In the genomic region with DNA sequence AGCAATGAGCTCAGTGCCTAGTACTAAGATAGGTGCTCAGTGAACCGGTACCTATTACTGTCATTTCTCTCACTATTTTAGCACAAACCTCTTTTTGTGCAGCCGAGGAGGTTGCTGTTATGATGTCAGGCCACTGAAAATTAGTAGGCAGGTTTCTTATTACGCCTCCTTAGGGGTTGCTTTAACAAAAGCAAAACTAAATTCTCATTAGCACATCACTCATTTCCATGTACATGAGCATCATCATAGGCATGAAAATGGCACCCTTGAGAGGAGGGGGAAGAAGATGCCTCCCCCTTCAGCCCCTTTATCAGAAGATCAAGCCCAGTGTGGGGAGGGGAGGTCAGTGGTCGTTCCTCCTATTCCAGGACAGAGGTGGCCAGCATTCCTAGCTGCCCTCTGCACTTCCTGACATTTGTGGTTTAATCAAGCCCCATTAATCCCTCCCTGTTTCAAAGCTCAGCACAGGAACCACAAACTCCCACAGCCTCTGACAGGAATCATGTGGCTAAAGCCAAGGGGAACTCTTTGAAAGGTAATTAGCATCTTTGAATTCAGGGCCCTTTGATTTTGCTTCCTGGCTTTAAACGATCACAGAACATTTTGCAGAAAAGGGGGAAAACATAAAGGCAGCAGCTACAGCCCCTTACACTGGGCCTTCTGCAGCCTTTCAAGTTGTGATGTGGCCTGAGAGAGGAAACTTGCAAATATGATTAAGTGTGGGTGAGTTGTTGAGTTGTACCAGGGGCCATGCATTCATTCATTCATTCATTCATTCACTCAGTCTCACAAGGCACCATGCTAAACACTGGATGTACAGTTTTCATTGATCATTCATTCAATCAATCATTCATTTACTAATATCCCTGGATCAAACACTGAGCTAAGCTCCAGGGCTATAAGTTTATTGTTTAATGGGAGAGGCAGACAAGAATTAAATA, we compare ENCODE assay signal across 25 cellular contexts. TPM values are rescaled to one million over a fixed set of nuclear protein-coding genes. Genes with fewer than 3 reads are reported as not detected.
A peak's percentile ranks its signal among the peaks of the same experiment; 100 is the strongest.
DNase-seq lines count a peak whose midpoint lies in the region; ATAC-seq lines count a peak whose summit lies in the region.
"Had no signal": no experiment of that assay in that cellular context is flagged by ENCODE, and none has a peak within 500 bp of the region (broad histone marks: within the 10 kb centered on the region; RNA-seq: fewer than 3 reads in every experiment).

No MANE protein-coding gene starts in this region.

- peak overlapping the region; percentile 87 for H3K27ac Mint-ChIP-seq in activated naive CD4-positive, alpha-beta T cell treated with anti-CD3 and anti-CD28 coated beads for 36 hours
- no peak overlapping the region for H3K27ac Mint-ChIP-seq in activated naive CD4-positive, alpha-beta T cell treated with anti-CD3 and anti-CD28 coated beads, Interleukin-2, amount 10 ng/mL, durations not matched to agents 7 days and 5 days
- no peak overlapping the region for H3K27ac Mint-ChIP-seq in activated naive CD8-positive, alpha-beta T cell treated with anti-CD3 and anti-CD28 coated beads, Interleukin-2, amount 50 U/mL, for 24 hours
- no peak overlapping the region for H3K27ac Mint-ChIP-seq in stimulated activated naive CD8-positive, alpha-beta T cell treated with anti-CD3 and anti-CD28 coated beads, Interleukin-15, amount 100 ng/mL, for 72 hours
- H3K27ac Mint-ChIP-seq: activated T-helper 2 cell treated with anti-CD3 and anti-CD28 coated beads, Interferon-gamma antibody, Interleukin-2, Interleukin-4, amounts not matched to agents 10 μg/mL and 5 μg/mL and 100 μg/mL, durations not matched to agents 14 hours and 24 hours and 36 hours; nephron progenitor cell; T-helper 17 cell had no signal

- ATAC-seq in activated naive CD8-positive, alpha-beta T cell treated with anti-CD3 and anti-CD28 coated beads, Interleukin-2, amount 50 U/mL, for 24 hours: peak; percentile 49
- peak; percentile 86 for ATAC-seq in stimulated activated naive CD8-positive, alpha-beta T cell treated with anti-CD3 and anti-CD28 coated beads, Interleukin-15, amount 100 ng/mL, for 72 hours
- no peak for ATAC-seq in HG02798 (IDR thresholded peaks at IDR 0.05; ENCODE audit: poor library complexity, unreplicated experiment)
- ATAC-seq in HG02610 (IDR thresholded peaks at IDR 0.05; ENCODE audit: unreplicated experiment): no peak
- ATAC-seq: T-helper 17 cell had no signal

- peaks cover 9% of the 10 kb centered on the region for H3K36me3 Mint-ChIP-seq in activated naive CD4-positive, alpha-beta T cell treated with anti-CD3 and anti-CD28 coated beads for 36 hours (ENCODE audit: low read depth)
- peaks cover 3% of the 10 kb centered on the region for H3K36me3 Mint-ChIP-seq in activated naive CD4-positive, alpha-beta T cell treated with anti-CD3 and anti-CD28 coated beads, Interleukin-2, amount 10 ng/mL, durations not matched to agents 7 days and 5 days
- H3K36me3 Mint-ChIP-seq in activated naive CD8-positive, alpha-beta T cell treated with anti-CD3 and anti-CD28 coated beads, Interleukin-2, amount 50 U/mL, for 24 hours (ENCODE audit: low read depth): peaks cover 11% of the 10 kb centered on the region

- no peak overlapping the region for H3K4me3 ChIP-seq in Jurkat, Clone E6-1 (ENCODE audit: low read length)
- H3K4me3 ChIP-seq: esophagus squamous epithelium, lung, ovary, skin epidermis had no signal

- H3K4me3 Mint-ChIP-seq in activated naive CD4-positive, alpha-beta T cell treated with anti-CD3 and anti-CD28 coated beads for 36 hours: no peak overlapping the region
- no peak overlapping the region for H3K4me3 Mint-ChIP-seq in activated naive CD4-positive, alpha-beta T cell treated with anti-CD3 and anti-CD28 coated beads, Interleukin-2, amount 10 ng/mL, durations not matched to agents 7 days and 5 days
- no peak overlapping the region for H3K4me3 Mint-ChIP-seq in activated naive CD8-positive, alpha-beta T cell treated with anti-CD3 and anti-CD28 coated beads, Interleukin-2, amount 50 U/mL, for 24 hours
- H3K4me3 Mint-ChIP-seq in stimulated activated naive CD8-positive, alpha-beta T cell treated with anti-CD3 and anti-CD28 coated beads, Interleukin-15, amount 100 ng/mL, for 72 hours: peak overlapping the region; percentile 5 to 22
- H3K4me3 Mint-ChIP-seq: central memory CD8-positive, alpha-beta T cell; nephron progenitor cell; T-helper 17 cell had no signal

- H3K9me3 Mint-ChIP-seq in activated naive CD4-positive, alpha-beta T cell treated with anti-CD3 and anti-CD28 coated beads for 36 hours: peaks cover 25% of the 10 kb centered on the region
- peaks cover 31% of the 10 kb centered on the region for H3K9me3 Mint-ChIP-seq in activated naive CD4-positive, alpha-beta T cell treated with anti-CD3 and anti-CD28 coated beads, Interleukin-2, amount 10 ng/mL, durations not matched to agents 7 days and 5 days
- H3K9me3 Mint-ChIP-seq in activated naive CD8-positive, alpha-beta T cell treated with anti-CD3 and anti-CD28 coated beads, Interleukin-2, amount 50 U/mL, for 24 hours: peaks cover 29% of the 10 kb centered on the region
- peaks cover 27 to 37% of the 10 kb centered on the region in 2 donors for H3K9me3 Mint-ChIP-seq in stimulated activated naive CD8-positive, alpha-beta T cell treated with anti-CD3 and anti-CD28 coated beads, Interleukin-15, amount 100 ng/mL, for 72 hours

- H3K4me1 Mint-ChIP-seq in activated naive CD4-positive, alpha-beta T cell treated with anti-CD3 and anti-CD28 coated beads for 36 hours (ENCODE audit: low read depth): peaks cover 32% of the 10 kb centered on the region
- peaks cover 3% of the 10 kb centered on the region for H3K4me1 Mint-ChIP-seq in activated naive CD4-positive, alpha-beta T cell treated with anti-CD3 and anti-CD28 coated beads, Interleukin-2, amount 10 ng/mL, durations not matched to agents 7 days and 5 days
- H3K4me1 Mint-ChIP-seq in activated naive CD8-positive, alpha-beta T cell treated with anti-CD3 and anti-CD28 coated beads, Interleukin-2, amount 50 U/mL, for 24 hours: peaks cover 16% of the 10 kb centered on the region
- H3K4me1 Mint-ChIP-seq in stimulated activated naive CD8-positive, alpha-beta T cell treated with anti-CD3 and anti-CD28 coated beads, Interleukin-15, amount 100 ng/mL, for 72 hours: peaks cover 25% of the 10 kb centered on the region
- H3K4me1 Mint-ChIP-seq: central memory CD8-positive, alpha-beta T cell; T-helper 17 cell had no signal

- DNase-seq in activated naive CD4-positive, alpha-beta T cell treated with anti-CD3 and anti-CD28 coated beads for 36 hours: peak; percentile 51
- DNase-seq in activated naive CD4-positive, alpha-beta T cell treated with anti-CD3 and anti-CD28 coated beads, Interleukin-2, amount 10 ng/mL, durations not matched to agents 7 days and 5 days: no peak
- peak; percentile 6 for DNase-seq in Jurkat, Clone E6-1 (ENCODE audit: low read depth, low spot score)
- DNase-seq in activated naive CD8-positive, alpha-beta T cell treated with anti-CD3 and anti-CD28 coated beads, Interleukin-2, amount 50 U/mL, for 24 hours: no peak
- DNase-seq in stimulated activated naive CD8-positive, alpha-beta T cell treated with anti-CD3 and anti-CD28 coated beads, Interleukin-15, amount 100 ng/mL, for 72 hours: no peak
- DNase-seq in LoVo (ENCODE audit: low spot score): no peak
- DNase-seq: ACHN, Caco-2, esophagus squamous epithelium, foreskin melanocyte, NCI-H1417 treated with DMSO at 0.1 percent for 48 hours, NCI-H2081 treated with DMSO at 0.1 percent for 48 hours, NCI-H226, NCI-H774, nephron progenitor cell, ovary, SK-N-SH, T-helper 17 cell, trophoblast cell had no signal

- CTCF ChIA-PET in activated naive CD4-positive, alpha-beta T cell treated with anti-CD3 and anti-CD28 coated beads for 36 hours (lab: Charles Lee): interaction anchor here (1.1 kb wide), 1 partner anchor 22 kb away, joined by 3 read pairs; no protein-coding TSS in a partner anchor
- CTCF ChIA-PET in activated naive CD4-positive, alpha-beta T cell treated with anti-CD3 and anti-CD28 coated beads, Interleukin-2, amount 10 ng/mL, durations not matched to agents 7 days and 5 days (lab: Charles Lee): interaction anchor here (1.3 kb wide), 1 partner anchor 111 kb away, joined by 3 read pairs; no protein-coding TSS in a partner anchor

- intact Hi-C loops in activated naive CD4-positive, alpha-beta T cell treated with anti-CD3 and anti-CD28 coated beads for 36 hours (cut with micrococcal nuclease): loop anchor here (1.0 kb wide), 2 partner anchors 32 to 239 kb away; partner anchors contain the start of gene PSMF1

- H3K27me3 Mint-ChIP-seq in activated naive CD4-positive, alpha-beta T cell treated with anti-CD3 and anti-CD28 coated beads for 36 hours (ENCODE audit: low read depth): no peaks in the 10 kb centered on the region
- H3K27me3 Mint-ChIP-seq in activated naive CD4-positive, alpha-beta T cell treated with anti-CD3 and anti-CD28 coated beads, Interleukin-2, amount 10 ng/mL, durations not matched to agents 7 days and 5 days: no peaks in the 10 kb centered on the region
- H3K27me3 Mint-ChIP-seq in activated naive CD8-positive, alpha-beta T cell treated with anti-CD3 and anti-CD28 coated beads, Interleukin-2, amount 50 U/mL, for 24 hours: no peaks in the 10 kb centered on the region
- no peaks in the 10 kb centered on the region for H3K27me3 Mint-ChIP-seq in stimulated activated naive CD8-positive, alpha-beta T cell treated with anti-CD3 and anti-CD28 coated beads, Interleukin-15, amount 100 ng/mL, for 72 hours
- H3K27me3 Mint-ChIP-seq: central memory CD8-positive, alpha-beta T cell; T-helper 17 cell had no signal

RNA-seq across cellular contexts. Expression of gene PSMF1, which starts 31.9 kb away (rescaled TPM):
- total RNA-seq in activated naive CD4-positive, alpha-beta T cell treated with anti-CD3 and anti-CD28 coated beads for 36 hours: 100 to 1,000 TPM; 138 to 143 TPM
- 221 TPM for polyA plus RNA-seq in Jurkat, Clone E6-1 (2012; ENCODE audit: insufficient read depth, insufficient read length)

Comparison
In these comparisons a context has a peak if more than half of its experiments do, and no peak if none do; other contexts are left out.
1. DNase-seq: peak in activated naive CD4-positive, alpha-beta T cell treated with anti-CD3 and anti-CD28 coated beads for 36 hours (single experiment) and Jurkat, Clone E6-1 (single experiment); none in activated naive CD4-positive, alpha-beta T cell treated with anti-CD3 and anti-CD28 coated beads, Interleukin-2, amount 10 ng/mL, durations not matched to agents 7 days and 5 days (single experiment), activated naive CD8-positive, alpha-beta T cell treated with anti-CD3 and anti-CD28 coated beads, Interleukin-2, amount 50 U/mL, for 24 hours (single experiment), stimulated activated naive CD8-positive, alpha-beta T cell treated with anti-CD3 and anti-CD28 coated beads, Interleukin-15, amount 100 ng/mL, for 72 hours (0 of 2) and LoVo (single experiment).
2. H3K4me3 Mint-ChIP-seq: peak in stimulated activated naive CD8-positive, alpha-beta T cell treated with anti-CD3 and anti-CD28 coated beads, Interleukin-15, amount 100 ng/mL, for 72 hours (2 of 2); none in activated naive CD4-positive, alpha-beta T cell treated with anti-CD3 and anti-CD28 coated beads for 36 hours (single experiment), activated naive CD4-positive, alpha-beta T cell treated with anti-CD3 and anti-CD28 coated beads, Interleukin-2, amount 10 ng/mL, durations not matched to agents 7 days and 5 days (single experiment) and activated naive CD8-positive, alpha-beta T cell treated with anti-CD3 and anti-CD28 coated beads, Interleukin-2, amount 50 U/mL, for 24 hours (single experiment).
3. ATAC-seq: peak in activated naive CD8-positive, alpha-beta T cell treated with anti-CD3 and anti-CD28 coated beads, Interleukin-2, amount 50 U/mL, for 24 hours (single experiment) and stimulated activated naive CD8-positive, alpha-beta T cell treated with anti-CD3 and anti-CD28 coated beads, Interleukin-15, amount 100 ng/mL, for 72 hours (single experiment); none in HG02798 (single experiment) and HG02610 (single experiment).